Comparison of ENCODE assay signal across 7 cellular contexts in genomic region chr9:116425244-116425643, GRCh38.
"Had no signal": no experiment of that assay in that cellular context is flagged by ENCODE, and none has a peak within 500 bp of the region (broad histone marks: within the 10 kb centered on the region; RNA-seq: fewer than 3 reads in every experiment).

No MANE protein-coding gene starts in this region.

- DNase-seq: IMR-90, KBM-7, KG1 had no signal

- ATAC-seq: HepG2 had no signal

- H3K9ac ChIP-seq: KMS-11 had no signal

- H3K4me2 ChIP-seq: KMS-11 had no signal

- FAIRE-seq: HepG2, HTR-8/SVneo had no signal

- H3K27ac ChIP-seq: HL-60, KMS-11 had no signal
